In the genomic region with DNA sequence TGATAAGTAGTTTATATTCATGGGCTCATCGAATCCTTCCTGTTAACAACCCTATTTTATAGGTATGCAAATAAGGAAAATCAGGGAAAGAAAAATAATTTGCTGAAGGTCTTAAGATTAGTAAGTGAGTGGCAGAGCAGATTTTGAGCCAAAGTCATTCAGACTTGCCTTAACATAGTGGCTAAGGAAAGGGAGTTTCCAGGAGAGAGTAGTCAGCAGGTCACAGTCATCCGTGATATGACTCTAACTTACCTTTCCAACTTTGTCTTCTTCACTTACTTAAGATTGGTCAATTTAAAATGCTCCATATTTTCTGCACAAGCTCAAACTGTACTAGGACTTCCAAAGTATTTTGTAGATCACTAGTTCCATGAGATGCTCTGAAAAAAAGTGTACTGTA, we compare ENCODE assay signal across 26 cellular contexts. TPM values are rescaled to one million over a fixed set of nuclear protein-coding genes. Genes with fewer than 3 reads are reported as not detected.
DNase-seq lines count a peak whose midpoint lies in the region; ATAC-seq and TF ChIP-seq lines count a peak whose summit lies in the region.
"Had no signal": no experiment of that assay in that cellular context is flagged by ENCODE, and none has a peak within 500 bp of the region (broad histone marks: within the 10 kb centered on the region; RNA-seq: fewer than 3 reads in every experiment).

No MANE protein-coding gene starts in this region.

- no peaks in the 10 kb centered on the region for H3K27me3 Mint-ChIP-seq in GM23338 (ENCODE audit: insufficient read depth, low read depth, poor library complexity)

- TF ChIP-seq CTCF in GM12865 (IDR thresholded peaks at IDR 0.05; ENCODE audit: insufficient read depth, low read depth, low read length, missing control alignments) (no peak), GM23338 (conservative IDR thresholded peaks at IDR 0.05; ENCODE audit: low read depth in 2 of 2) (no peak)

- H3K9me2 ChIP-seq in GM23338 (ENCODE audit: insufficient read depth) = 0 out of 2 replicates have a peak, but pooled peaks cover 4% of the 10 kb centered on the region

- H3K9me3 Mint-ChIP-seq in GM23338 = no peaks in the 10 kb centered on the region

- no peak overlapping the region for H3K4me2 ChIP-seq in GM23338
- H3K4me2 ChIP-seq: PC-9 had no signal

- H3K27me3 ChIP-seq in GM23338 (ENCODE audit: insufficient read depth) = no peaks in the 10 kb centered on the region
- H3K27me3 ChIP-seq: BE2C, SJSA1 had no signal

- H3K4me3 Mint-ChIP-seq in GM23338 = no peak overlapping the region
- H3K4me3 Mint-ChIP-seq: CD14-positive monocyte; CD8-positive, alpha-beta memory T cell had no signal

- ATAC-seq in GM23338 (no peak), HG03442 (IDR thresholded peaks at IDR 0.05; ENCODE audit: unreplicated experiment) (peak; percentile 72)
- ATAC-seq: Right ventricle myocardium inferior had no signal

- no peaks in the 10 kb centered on the region for H3K79me2 ChIP-seq in GM23338 (replicated peaks; ENCODE audit: insufficient read depth)

- H3K27ac Mint-ChIP-seq in GM23338 = no peak overlapping the region
- H3K27ac Mint-ChIP-seq: CD14-positive monocyte; CD8-positive, alpha-beta memory T cell had no signal

- no peaks in the 10 kb centered on the region; the same call in 1 of the 3 replicates for H3K4me1 Mint-ChIP-seq in GM23338
- H3K4me1 Mint-ChIP-seq: CD14-positive monocyte; CD8-positive, alpha-beta memory T cell had no signal

- no peak overlapping the region for H3K4me3 ChIP-seq in GM12865 (ENCODE audit: low read depth, low read length)
- H3K4me3 ChIP-seq in GM23338 = no peak overlapping the region
- H3K4me3 ChIP-seq: PC-9, SJSA1 had no signal

- no peaks in the 10 kb centered on the region; the same call in 1 of the 2 replicates for H4K20me1 ChIP-seq in GM23338 (replicated peaks; ENCODE audit: insufficient read depth)

- peak; percentile 35 for DNase-seq in GM12865 (ENCODE audit: low read depth)
- no peak for DNase-seq in GM23338 (ENCODE audit: low spot score)
- DNase-seq in epithelial cell of prostate (ENCODE audit: low read depth, low spot score) = no peak
- DNase-seq in NCI-H2196 (lab: John Stamatoyannopoulos, UW; ENCODE audit: unreplicated experiment) = no peak
- no peak for DNase-seq in stimulated activated naive CD4-positive, alpha-beta T cell treated with Interleukin-2 at 50 U/mL for 16 hours (lab: John Stamatoyannopoulos, UW)
- no peak for DNase-seq in NCI-H1694 (lab: John Stamatoyannopoulos, UW)
- no peak for DNase-seq in NCI-H510A (lab: John Stamatoyannopoulos, UW)
- DNase-seq: 8988T; ACHN; BE2C; CD8-positive, alpha-beta memory T cell; DMS 273 treated with DMSO at 0.1 percent for 48 hours; DMS79; EL; GDM1; NCI-H1092; NCI-H1436; NCI-H1930; NCI-H446 treated with DMSO at 0.1 percent for 48 hours; NCI-H526 treated with DMSO at 0.1 percent for 48 hours; PC-9 had no signal

- no peaks in the 10 kb centered on the region for H3K36me3 ChIP-seq in GM23338 (ENCODE audit: insufficient read depth)
- H3K36me3 ChIP-seq: BE2C, SJSA1 had no signal

- H3K27ac ChIP-seq in GM23338 (ENCODE audit: low read depth) = no peak overlapping the region
- H3K27ac ChIP-seq in epithelial cell of prostate = peak overlapping the region; percentile 82
- H3K27ac ChIP-seq: HL-60, PC-9, SJSA1 had no signal

- H3K4me1 ChIP-seq in GM23338 (ENCODE audit: insufficient read depth) = no peaks in the 10 kb centered on the region; the same call in 1 of the 2 replicates

- H2AFZ ChIP-seq in GM23338 = 0 out of 2 replicates have a peak overlapping the region, but pooled peaks have one; percentile 3
- H2AFZ ChIP-seq: PC-9 had no signal

- no peaks in the 10 kb centered on the region for H3K36me3 Mint-ChIP-seq in GM23338 (ENCODE audit: low read depth)
- H3K36me3 Mint-ChIP-seq: CD14-positive monocyte; CD8-positive, alpha-beta memory T cell had no signal

- no peaks in the 10 kb centered on the region for H3F3A ChIP-seq in GM23338 (replicated peaks; ENCODE audit: low read depth)

TF ChIP-seq in GM23338, 12 proteins besides CTCF, POLR2A, EP300 and RAD21 (continues in another document):
- TF ChIP-seq ZNF114 (CRISPR knock-in tag; IDR thresholded peaks at IDR 0.05) (no peak), POLR2AphosphoS5 (IDR thresholded peaks at IDR 0.05; ENCODE audit: low read depth) (no peak), ZNF331 (CRISPR knock-in tag; IDR thresholded peaks at IDR 0.05; ENCODE audit: low read depth) (no peak)
- TF ChIP-seq, protein P1, sequence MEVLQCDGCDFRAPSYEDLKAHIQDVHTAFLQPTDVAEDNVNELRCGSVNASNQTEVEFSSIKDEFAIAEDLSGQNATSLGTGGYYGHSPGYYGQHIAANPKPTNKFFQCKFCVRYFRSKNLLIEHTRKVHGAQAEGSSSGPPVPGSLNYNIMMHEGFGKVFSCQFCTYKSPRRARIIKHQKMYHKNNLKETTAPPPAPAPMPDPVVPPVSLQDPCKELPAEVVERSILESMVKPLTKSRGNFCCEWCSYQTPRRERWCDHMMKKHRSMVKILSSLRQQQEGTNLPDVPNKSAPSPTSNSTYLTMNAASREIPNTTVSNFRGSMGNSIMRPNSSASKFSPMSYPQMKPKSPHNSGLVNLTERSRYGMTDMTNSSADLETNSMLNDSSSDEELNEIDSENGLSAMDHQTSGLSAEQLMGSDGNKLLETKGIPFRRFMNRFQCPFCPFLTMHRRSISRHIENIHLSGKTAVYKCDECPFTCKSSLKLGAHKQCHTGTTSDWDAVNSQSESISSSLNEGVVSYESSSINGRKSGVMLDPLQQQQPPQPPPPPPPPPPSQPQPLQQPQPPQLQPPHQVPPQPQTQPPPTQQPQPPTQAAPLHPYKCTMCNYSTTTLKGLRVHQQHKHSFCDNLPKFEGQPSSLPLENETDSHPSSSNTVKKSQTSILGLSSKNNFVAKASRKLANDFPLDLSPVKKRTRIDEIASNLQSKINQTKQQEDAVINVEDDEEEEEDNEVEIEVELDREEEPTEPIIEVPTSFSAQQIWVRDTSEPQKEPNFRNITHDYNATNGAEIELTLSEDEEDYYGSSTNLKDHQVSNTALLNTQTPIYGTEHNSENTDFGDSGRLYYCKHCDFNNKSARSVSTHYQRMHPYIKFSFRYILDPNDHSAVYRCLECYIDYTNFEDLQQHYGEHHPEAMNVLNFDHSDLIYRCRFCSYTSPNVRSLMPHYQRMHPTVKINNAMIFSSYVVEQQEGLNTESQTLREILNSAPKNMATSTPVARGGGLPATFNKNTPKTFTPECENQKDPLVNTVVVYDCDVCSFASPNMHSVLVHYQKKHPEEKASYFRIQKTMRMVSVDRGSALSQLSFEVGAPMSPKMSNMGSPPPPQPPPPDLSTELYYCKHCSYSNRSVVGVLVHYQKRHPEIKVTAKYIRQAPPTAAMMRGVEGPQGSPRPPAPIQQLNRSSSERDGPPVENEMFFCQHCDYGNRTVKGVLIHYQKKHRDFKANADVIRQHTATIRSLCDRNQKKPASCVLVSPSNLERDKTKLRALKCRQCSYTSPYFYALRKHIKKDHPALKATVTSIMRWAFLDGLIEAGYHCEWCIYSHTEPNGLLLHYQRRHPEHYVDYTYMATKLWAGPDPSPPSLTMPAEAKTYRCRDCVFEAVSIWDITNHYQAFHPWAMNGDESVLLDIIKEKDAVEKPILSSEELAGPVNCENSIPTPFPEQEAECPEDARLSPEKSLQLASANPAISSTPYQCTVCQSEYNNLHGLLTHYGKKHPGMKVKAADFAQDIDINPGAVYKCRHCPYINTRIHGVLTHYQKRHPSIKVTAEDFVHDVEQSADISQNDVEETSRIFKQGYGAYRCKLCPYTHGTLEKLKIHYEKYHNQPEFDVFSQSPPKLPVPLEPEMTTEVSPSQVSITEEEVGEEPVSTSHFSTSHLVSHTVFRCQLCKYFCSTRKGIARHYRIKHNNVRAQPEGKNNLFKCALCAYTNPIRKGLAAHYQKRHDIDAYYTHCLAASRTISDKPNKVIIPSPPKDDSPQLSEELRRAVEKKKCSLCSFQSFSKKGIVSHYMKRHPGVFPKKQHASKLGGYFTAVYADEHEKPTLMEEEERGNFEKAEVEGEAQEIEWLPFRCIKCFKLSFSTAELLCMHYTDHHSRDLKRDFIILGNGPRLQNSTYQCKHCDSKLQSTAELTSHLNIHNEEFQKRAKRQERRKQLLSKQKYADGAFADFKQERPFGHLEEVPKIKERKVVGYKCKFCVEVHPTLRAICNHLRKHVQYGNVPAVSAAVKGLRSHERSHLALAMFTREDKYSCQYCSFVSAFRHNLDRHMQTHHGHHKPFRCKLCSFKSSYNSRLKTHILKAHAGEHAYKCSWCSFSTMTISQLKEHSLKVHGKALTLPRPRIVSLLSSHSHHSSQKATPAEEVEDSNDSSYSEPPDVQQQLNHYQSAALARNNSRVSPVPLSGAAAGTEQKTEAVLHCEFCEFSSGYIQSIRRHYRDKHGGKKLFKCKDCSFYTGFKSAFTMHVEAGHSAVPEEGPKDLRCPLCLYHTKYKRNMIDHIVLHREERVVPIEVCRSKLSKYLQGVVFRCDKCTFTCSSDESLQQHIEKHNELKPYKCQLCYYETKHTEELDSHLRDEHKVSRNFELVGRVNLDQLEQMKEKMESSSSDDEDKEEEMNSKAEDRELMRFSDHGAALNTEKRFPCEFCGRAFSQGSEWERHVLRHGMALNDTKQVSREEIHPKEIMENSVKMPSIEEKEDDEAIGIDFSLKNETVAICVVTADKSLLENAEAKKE (CRISPR knock-in tag; IDR thresholded peaks at IDR 0.05) = no peak
- TF ChIP-seq, protein P2, sequence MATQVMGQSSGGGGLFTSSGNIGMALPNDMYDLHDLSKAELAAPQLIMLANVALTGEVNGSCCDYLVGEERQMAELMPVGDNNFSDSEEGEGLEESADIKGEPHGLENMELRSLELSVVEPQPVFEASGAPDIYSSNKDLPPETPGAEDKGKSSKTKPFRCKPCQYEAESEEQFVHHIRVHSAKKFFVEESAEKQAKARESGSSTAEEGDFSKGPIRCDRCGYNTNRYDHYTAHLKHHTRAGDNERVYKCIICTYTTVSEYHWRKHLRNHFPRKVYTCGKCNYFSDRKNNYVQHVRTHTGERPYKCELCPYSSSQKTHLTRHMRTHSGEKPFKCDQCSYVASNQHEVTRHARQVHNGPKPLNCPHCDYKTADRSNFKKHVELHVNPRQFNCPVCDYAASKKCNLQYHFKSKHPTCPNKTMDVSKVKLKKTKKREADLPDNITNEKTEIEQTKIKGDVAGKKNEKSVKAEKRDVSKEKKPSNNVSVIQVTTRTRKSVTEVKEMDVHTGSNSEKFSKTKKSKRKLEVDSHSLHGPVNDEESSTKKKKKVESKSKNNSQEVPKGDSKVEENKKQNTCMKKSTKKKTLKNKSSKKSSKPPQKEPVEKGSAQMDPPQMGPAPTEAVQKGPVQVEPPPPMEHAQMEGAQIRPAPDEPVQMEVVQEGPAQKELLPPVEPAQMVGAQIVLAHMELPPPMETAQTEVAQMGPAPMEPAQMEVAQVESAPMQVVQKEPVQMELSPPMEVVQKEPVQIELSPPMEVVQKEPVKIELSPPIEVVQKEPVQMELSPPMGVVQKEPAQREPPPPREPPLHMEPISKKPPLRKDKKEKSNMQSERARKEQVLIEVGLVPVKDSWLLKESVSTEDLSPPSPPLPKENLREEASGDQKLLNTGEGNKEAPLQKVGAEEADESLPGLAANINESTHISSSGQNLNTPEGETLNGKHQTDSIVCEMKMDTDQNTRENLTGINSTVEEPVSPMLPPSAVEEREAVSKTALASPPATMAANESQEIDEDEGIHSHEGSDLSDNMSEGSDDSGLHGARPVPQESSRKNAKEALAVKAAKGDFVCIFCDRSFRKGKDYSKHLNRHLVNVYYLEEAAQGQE (IDR thresholded peaks at IDR 0.05; ENCODE audit: unreplicated experiment) = no peak

RNA-seq across cellular contexts. Expression of a gene that starts 46.6 kb away (rescaled TPM):
- 0.38 and 0.43 TPM in 2 replicates for total RNA-seq in GM23338 (2014; rRNA removed; shearing (Covaris generic))
- polyA plus RNA-seq in GM23338 (2016; fragmentation: Nextera tagmentation; extraction: Ambion mirVana) = 0.16 and 0.42 TPM in 2 replicates
- polyA plus RNA-seq: CD14-positive monocyte had no signal
